Comparison of ENCODE assay signal across 9 cellular contexts in genomic region chr6:27591660-27592059, GRCh38.
DNase-seq lines count a peak whose midpoint lies in the region; ATAC-seq, FAIRE-seq and TF ChIP-seq lines count a peak whose summit lies in the region.
"Had no signal": no experiment of that assay in that cellular context is flagged by ENCODE, and none has a peak within 500 bp of the region (broad histone marks: within the 10 kb centered on the region; RNA-seq: fewer than 3 reads in every experiment).

No MANE protein-coding gene starts in this region.

- in situ Hi-C loops in HepG2 (cut with HindIII; ENCODE audit: extremely low pct_ligation_motif_present, low pct_unique_long_range_greater_than_20kb): no loop called here

- no peaks in the 10 kb centered on the region for H3K4me1 Mint-ChIP-seq in stimulated activated naive CD8-positive, alpha-beta T cell treated with anti-CD3 and anti-CD28 coated beads, Interleukin-15, amount 100 ng/mL, for 72 hours
- H3K4me1 Mint-ChIP-seq: brain had no signal

- H3K4me1 ChIP-seq in HepG2 (ENCODE audit: insufficient read depth, low read length) (peaks cover 33% of the 10 kb centered on the region), right lobe of liver (no peaks in the 10 kb centered on the region), endothelial cell of umbilical vein (ENCODE audit: control insufficient read depth, extremely low read depth, insufficient read depth, low read length) (peaks cover 10% of the 10 kb centered on the region)

- WGBS in HepG2 (ENCODE audit: low lambda C conversion rate): 9% methylated on average over 8 of the region's 8 CpGs
- 11% methylated on average over 8 of the region's 8 CpGs for WGBS in right lobe of liver (ENCODE audit: insufficient coverage, low coverage, low lambda C conversion rate, missing lambda C conversion rate)

- H3K27me3 Mint-ChIP-seq in stimulated activated naive CD8-positive, alpha-beta T cell treated with anti-CD3 and anti-CD28 coated beads, Interleukin-15, amount 100 ng/mL, for 72 hours: peaks cover 29% of the 10 kb centered on the region

- no peak for TF ChIP-seq RAD21 in HepG2 (CRISPR knock-in tag; IDR thresholded peaks at IDR 0.05)

- CTCF ChIA-PET in HepG2 (lab: Yijun Ruan, JAX; ENCODE audit: low intra/inter-chr PET ratio, low total read pairs) (no interaction called here), endothelial cell of umbilical vein (lab: Charles Lee) (interaction anchor here (0.7 to 1.4 kb wide), 9 partner anchors 14 to 279 kb away, joined by 3 to 7 read pairs (median 3); no protein-coding TSS in a partner anchor)

- peak overlapping the region; percentile 58 to 76 (median 74) for H3K4me3 ChIP-seq in HepG2 (replicated peaks in 1 of 3; ENCODE audit: insufficient read depth in 1 of 3, low read depth in 2 of 3, low read length in 3 of 3)
- H3K4me3 ChIP-seq in right lobe of liver: no peak overlapping the region
- H3K4me3 ChIP-seq in endothelial cell of umbilical vein (replicated peaks in 1 of 3; ENCODE audit: insufficient read depth in 1 of 3, low read depth in 1 of 3, low read length in 3 of 3): peak overlapping the region in 2 of 3 experiments; percentile 54 to 69

- no peak overlapping the region for H3K27ac Mint-ChIP-seq in stimulated activated naive CD8-positive, alpha-beta T cell treated with anti-CD3 and anti-CD28 coated beads, Interleukin-15, amount 100 ng/mL, for 72 hours
- H3K27ac Mint-ChIP-seq: brain had no signal

- no peaks in the 10 kb centered on the region for H3K79me2 ChIP-seq in HepG2 (ENCODE audit: insufficient read depth, low read length)
- no peaks in the 10 kb centered on the region for H3K79me2 ChIP-seq in endothelial cell of umbilical vein (ENCODE audit: control insufficient read depth, insufficient read depth, low read length)

- H3K4me2 ChIP-seq in HepG2 (ENCODE audit: low read depth, low read length) (peak overlapping the region; percentile 99), endothelial cell of umbilical vein (ENCODE audit: insufficient read depth, low read length) (peak overlapping the region; percentile 82)

- H4K20me1 ChIP-seq in HepG2 (ENCODE audit: insufficient read depth, low read length) (no peaks in the 10 kb centered on the region), endothelial cell of umbilical vein (replicated peaks; ENCODE audit: control insufficient read depth, extremely low read depth, insufficient read depth, low read length) (no peaks in the 10 kb centered on the region)

- H2AFZ ChIP-seq in HepG2 (ENCODE audit: low read length): no peak overlapping the region
- H2AFZ ChIP-seq in endothelial cell of umbilical vein (ENCODE audit: low read depth, low read length): no peak overlapping the region

- no peak for FAIRE-seq in HepG2 (lab: Jason Lieb, UNC)
- FAIRE-seq in endothelial cell of umbilical vein (lab: Jason Lieb, UNC): peak; percentile 53

- TF ChIP-seq POLR2A in HepG2 (IDR thresholded peaks at IDR 0.05; ENCODE audit: insufficient read depth in 1 of 2, low read depth in 2 of 2, low read length in 2 of 2): no peak
- no peak for TF ChIP-seq POLR2A in right lobe of liver (IDR thresholded peaks at IDR 0.05)
- no peak for TF ChIP-seq POLR2A in endothelial cell of umbilical vein (IDR thresholded peaks at IDR 0.05; ENCODE audit: low read depth, low read length)

- no peaks in the 10 kb centered on the region for H3K36me3 ChIP-seq in HepG2 (replicated peaks in 1 of 2; ENCODE audit: control insufficient read depth in 1 of 2, insufficient read depth in 2 of 2, low read length in 2 of 2)
- peaks cover 0 to 2% (median 0%) of the 10 kb centered on the region in 4 donors for H3K36me3 ChIP-seq in right lobe of liver
- H3K36me3 ChIP-seq in endothelial cell of umbilical vein (ENCODE audit: control insufficient read depth in 2 of 2, extremely low read depth in 1 of 2, insufficient read depth in 2 of 2, low read length in 2 of 2): no peaks in the 10 kb centered on the region

- BruUV-seq in HepG2 (replicated peaks; lab: Mats Ljungman, UMichigan): no TSS peak
- BruUV-seq in endothelial cell of umbilical vein (replicated peaks; lab: Mats Ljungman, UMichigan): no TSS peak

- H3K27ac ChIP-seq in HepG2 (ENCODE audit: extremely low read length, insufficient read depth, low read length) (no peak overlapping the region), right lobe of liver (no peak overlapping the region), endothelial cell of umbilical vein (ENCODE audit: insufficient read depth, low read depth, low read length) (no peak overlapping the region)

- peak; percentile 72 for DNase-seq in HepG2 (ENCODE audit: low spot score)
- DNase-seq in right lobe of liver: no peak
- peak; percentile 46 to 81 for DNase-seq in NCI-H524 (lab: John Stamatoyannopoulos, UW)
- DNase-seq in endothelial cell of umbilical vein (ENCODE audit: low read depth, low spot score): peak; percentile 32
- DNase-seq in stimulated activated naive CD8-positive, alpha-beta T cell treated with anti-CD3 and anti-CD28 coated beads, Interleukin-15, amount 100 ng/mL, for 72 hours: no peak
- DNase-seq in NOMO-1 treated with DMSO at 0.1 percent for 48 hours (lab: John Stamatoyannopoulos, UW; ENCODE audit: unreplicated experiment): no peak
- DNase-seq in NOMO-1 (lab: John Stamatoyannopoulos, UW; ENCODE audit: unreplicated experiment in 2 of 2): no peak

- intact Hi-C loops in HepG2 (cut with micrococcal nuclease; ENCODE audit: unreplicated experiment) (loop anchor here (5.0 to 10.0 kb wide), 4 partner anchors 44 to 119 kb away; partner anchors contain the start of gene ZNF184), right lobe of liver (cut with DNase I) (no loop called here), endothelial cell of umbilical vein (cut with micrococcal nuclease) (loop anchor here (1.0 to 5.0 kb wide), 4 partner anchors 10 to 89 kb away; no protein-coding TSS in a partner anchor)

- peak; percentile 50 for ATAC-seq in HepG2
- no peak for ATAC-seq in right lobe of liver
- ATAC-seq in stimulated activated naive CD8-positive, alpha-beta T cell treated with anti-CD3 and anti-CD28 coated beads, Interleukin-15, amount 100 ng/mL, for 72 hours: peak; percentile 5
- no peak for ATAC-seq in HG03565 (IDR thresholded peaks at IDR 0.05; ENCODE audit: unreplicated experiment)

- TF ChIP-seq EP300 in HepG2 (IDR thresholded peaks at IDR 0.05; ENCODE audit: low read depth in 2 of 2, low read length in 2 of 2): no peak
- TF ChIP-seq EP300 in HepG2 (CRISPR knock-in tag; IDR thresholded peaks at IDR 0.05; ENCODE audit: borderline replicate concordance): no peak

- peaks cover 0 to 21% of the 10 kb centered on the region in 2 experiments; a peak in 1 of 5 replicates for H3K27me3 ChIP-seq in HepG2 (ENCODE audit: control insufficient read depth in 1 of 2, insufficient read depth in 2 of 2, low read length in 2 of 2)
- H3K27me3 ChIP-seq in right lobe of liver: peaks cover 0 to 37% of the 10 kb centered on the region in 2 donors
- H3K27me3 ChIP-seq in endothelial cell of umbilical vein (ENCODE audit: control insufficient read depth in 2 of 2, insufficient read depth in 2 of 2, low read length in 2 of 2): peaks cover 13 to 14% of the 10 kb centered on the region in 2 experiments

- no peaks in the 10 kb centered on the region for H3K9me3 Mint-ChIP-seq in stimulated activated naive CD8-positive, alpha-beta T cell treated with anti-CD3 and anti-CD28 coated beads, Interleukin-15, amount 100 ng/mL, for 72 hours
- H3K9me3 Mint-ChIP-seq: brain had no signal

- H3K9ac ChIP-seq in HepG2 (ENCODE audit: insufficient read depth, low read depth, low read length): peak overlapping the region; percentile 45; the same call in 1 of the 2 replicates
- H3K9ac ChIP-seq in endothelial cell of umbilical vein (replicated peaks; ENCODE audit: extremely low read depth, insufficient read depth, low read length): no peak overlapping the region

- H3K4me3 Mint-ChIP-seq in stimulated activated naive CD8-positive, alpha-beta T cell treated with anti-CD3 and anti-CD28 coated beads, Interleukin-15, amount 100 ng/mL, for 72 hours: no peak overlapping the region
- H3K4me3 Mint-ChIP-seq: brain had no signal

- no peaks in the 10 kb centered on the region for H3K9me3 ChIP-seq in HepG2 (ENCODE audit: low read length)
- H3K9me3 ChIP-seq in right lobe of liver: no peaks in the 10 kb centered on the region
- no peaks in the 10 kb centered on the region for H3K9me3 ChIP-seq in endothelial cell of umbilical vein (replicated peaks; ENCODE audit: control insufficient read depth, insufficient read depth, low read length)

- H3K9me1 ChIP-seq in endothelial cell of umbilical vein (replicated peaks; ENCODE audit: control insufficient read depth, extremely low read depth, insufficient read depth, low read length): no peaks in the 10 kb centered on the region

- dilution Hi-C loops in endothelial cell of umbilical vein (cut with MboI; ENCODE audit: extremely low pct_ligation_motif_present, low sequenced_read_pairs): no loop called here

- POLR2A ChIA-PET in HepG2 (lab: Yijun Ruan, JAX) (interaction anchor here (0.6 to 1.3 kb wide), 3 partner anchors 46 to 1217 kb away, joined by 3 to 5 read pairs (median 4); partner anchors contain the start of gene ZNF184), endothelial cell of umbilical vein (lab: Charles Lee) (interaction anchor here (0.6 kb wide), 1 partner anchor 1376 kb away, joined by 6 read pairs; no protein-coding TSS in a partner anchor)

- TF ChIP-seq CTCF in HepG2 (CRISPR knock-in tag; IDR thresholded peaks at IDR 0.05) (no peak), right lobe of liver (IDR thresholded peaks at IDR 0.05) (no peak), endothelial cell of umbilical vein (IDR thresholded peaks at IDR 0.05; ENCODE audit: extremely low read depth in 1 of 2, insufficient read depth in 1 of 2, low read depth in 1 of 2, low read length in 2 of 2) (no peak)

TF ChIP-seq in HepG2, 621 proteins besides CTCF, POLR2A, EP300 and RAD21 (continues in another document):
- no peak for TF ChIP-seq TERF1 (CRISPR knock-in tag; IDR thresholded peaks at IDR 0.05)

TF ChIP-seq in endothelial cell of umbilical vein, 7 proteins besides CTCF, POLR2A, EP300 and RAD21:
- TF ChIP-seq JUN (IDR thresholded peaks at IDR 0.05; ENCODE audit: borderline replicate concordance, insufficient read depth, insufficient read length, low read depth) (no peak), MYC (IDR thresholded peaks at IDR 0.05; ENCODE audit: low read depth, low read length) (no peak), POLR2AphosphoS5 (IDR thresholded peaks at IDR 0.05; ENCODE audit: insufficient read depth, low read depth, low read length) (no peak), FOS (IDR thresholded peaks at IDR 0.05; ENCODE audit: borderline replicate concordance, insufficient read depth, low read length) (no peak), MAX (IDR thresholded peaks at IDR 0.05; ENCODE audit: insufficient read depth, insufficient read length) (no peak), GATA2 (IDR thresholded peaks at IDR 0.05; ENCODE audit: insufficient read depth, insufficient read length, low read depth, low read length) (no peak), EZH2 (IDR thresholded peaks at IDR 0.05; ENCODE audit: borderline replicate concordance, low read depth, low read length, severe bottlenecking) (no peak)

Comparison
In these comparisons a context has a peak if more than half of its experiments do, and no peak if none do; other contexts are left out.
1. ATAC-seq: peak in HepG2 (single experiment) and stimulated activated naive CD8-positive, alpha-beta T cell treated with anti-CD3 and anti-CD28 coated beads, Interleukin-15, amount 100 ng/mL, for 72 hours (single experiment); none in right lobe of liver (0 of 4) and HG03565 (single experiment).
2. DNase-seq: peak in HepG2 (single experiment), NCI-H524 (2 of 2) and endothelial cell of umbilical vein (single experiment); none in right lobe of liver (0 of 3), stimulated activated naive CD8-positive, alpha-beta T cell treated with anti-CD3 and anti-CD28 coated beads, Interleukin-15, amount 100 ng/mL, for 72 hours (0 of 2), NOMO-1 treated with DMSO at 0.1 percent for 48 hours (single experiment) and NOMO-1 (0 of 2).
3. H3K4me3 ChIP-seq: peak in HepG2 (3 of 3) and endothelial cell of umbilical vein (2 of 3); none in right lobe of liver (0 of 3).
4. intact Hi-C loops: an anchor here in HepG2 (5.0 to 10.0 kb wide) and endothelial cell of umbilical vein (1.0 to 5.0 kb wide); none called in right lobe of liver.